Comparison of ENCODE assay signal across 1 cellular context in genomic region chr15:57048930-57049550, GRCh38.
TF ChIP-seq lines count a peak whose summit lies in the region.

No MANE protein-coding gene starts in this region.

TF ChIP-seq in IMR-90, 13 proteins besides CTCF, POLR2A, EP300 and RAD21:
- TF ChIP-seq CEBPB (IDR thresholded peaks at IDR 0.05; ENCODE audit: low read depth, low read length) (no peak), NFE2L2 (IDR thresholded peaks at IDR 0.05; ENCODE audit: low read depth, low read length) (no peak), FOS (IDR thresholded peaks at IDR 0.05; ENCODE audit: low read depth, low read length) (no peak), BHLHE40 (IDR thresholded peaks at IDR 0.05; ENCODE audit: low read depth, low read length) (no peak), RCOR1 (IDR thresholded peaks at IDR 0.05; ENCODE audit: insufficient replicate concordance, low read length) (no peak), CHD1 (IDR thresholded peaks at IDR 0.05; ENCODE audit: low read depth, low read length) (no peak), USF2 (IDR thresholded peaks at IDR 0.05; ENCODE audit: low read depth, low read length) (no peak), MXI1 (IDR thresholded peaks at IDR 0.05; ENCODE audit: borderline replicate concordance, low read depth, low read length) (no peak), ELK1 (IDR thresholded peaks at IDR 0.05; ENCODE audit: borderline replicate concordance, low read depth, low read length) (no peak)
